23 cellular contexts compared by ENCODE assay signal in genomic region chr1:200495901-200496300, GRCh38.
"Had no signal": no experiment of that assay in that cellular context is flagged by ENCODE, and none has a peak within 500 bp of the region (broad histone marks: within the 10 kb centered on the region; RNA-seq: fewer than 3 reads in every experiment).

No MANE protein-coding gene starts in this region.

- H3K4me3 ChIP-seq: coronary artery, dorsolateral prefrontal cortex, esophagus muscularis mucosa, gastroesophageal sphincter, heart right ventricle, left lung, lower lobe of right lung had no signal

- DNase-seq: dermis blood vessel endothelial cell; dorsolateral prefrontal cortex; effector CD4-positive, alpha-beta T cell; effector memory CD4-positive, alpha-beta T cell; foreskin keratinocyte; glutamatergic neuron; head of caudate nucleus; heart right ventricle; hippocampal formation; left cardiac atrium; left lung; left ventricle myocardium superior; lower lobe of right lung; mesendoderm; midbrain had no signal

- H3K27me3 ChIP-seq: esophagus muscularis mucosa, gastroesophageal sphincter, left lung had no signal

- H3K36me3 ChIP-seq: esophagus muscularis mucosa, gastroesophageal sphincter, heart right ventricle, left lung, lower lobe of right lung had no signal

- H3K27ac ChIP-seq: coronary artery, dorsolateral prefrontal cortex, esophagus muscularis mucosa, foreskin keratinocyte, gastroesophageal sphincter, heart right ventricle, left lung, lower lobe of right lung had no signal

- FAIRE-seq: colon, endothelial cell of umbilical vein, frontal cortex, islet of Langerhans, keratinocyte had no signal

- ATAC-seq: foreskin keratinocyte, gastroesophageal sphincter, heart right ventricle, left cardiac atrium, left lung, left ventricle myocardium superior, lower lobe of right lung had no signal

- H3K4me1 ChIP-seq: esophagus muscularis mucosa, foreskin keratinocyte, gastroesophageal sphincter, heart right ventricle, left lung, lower lobe of right lung had no signal

- H3K9me3 ChIP-seq: esophagus muscularis mucosa, gastroesophageal sphincter, left lung, lower lobe of right lung had no signal
